In the genomic region with DNA sequence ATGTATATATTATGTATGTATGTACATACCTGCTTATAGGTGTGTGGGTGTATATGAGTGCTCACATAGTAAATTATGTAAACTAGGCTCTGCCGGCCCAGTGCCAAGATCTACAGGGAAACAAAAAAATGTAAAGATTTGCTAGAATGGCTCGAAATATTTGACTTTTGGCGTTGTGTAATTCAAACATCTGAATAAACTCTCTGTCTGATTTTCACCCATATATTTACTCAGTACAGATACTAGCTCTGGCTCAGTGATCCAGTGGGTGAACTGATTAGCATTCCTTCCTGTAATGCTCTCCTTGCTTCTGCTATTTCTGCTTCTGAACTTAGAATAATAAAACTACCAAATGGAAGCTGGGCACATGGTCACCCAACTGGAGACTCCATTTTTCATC, we compare ENCODE assay signal across 19 cellular contexts.
"Had no signal": no experiment of that assay in that cellular context is flagged by ENCODE, and none has a peak within 500 bp of the region (broad histone marks: within the 10 kb centered on the region; RNA-seq: fewer than 3 reads in every experiment).

No MANE protein-coding gene starts in this region.

- H3K27me3 ChIP-seq: foreskin keratinocyte, neutrophil, sigmoid colon had no signal

- H3K9me3 ChIP-seq: left ventricle myocardium inferior, lower lobe of right lung, neutrophil, sigmoid colon, thoracic aorta had no signal

- DNase-seq: effector memory CD8-positive, alpha-beta T cell; foreskin keratinocyte; immature natural killer cell; left cardiac atrium; left ventricle myocardium inferior; lower lobe of right lung; naive B cell; nephron progenitor cell; posterior cingulate gyrus; sigmoid colon; stimulated activated CD4-positive, alpha-beta T cell treated with anti-CD3 and anti-CD28 coated beads, Interleukin-2, amount 100 ng/mL, for 24 hours; stimulated activated CD4-positive, alpha-beta T cell treated with anti-CD3 and anti-CD28 coated beads, Interleukin-4, amount 100 ng/mL, for 4 hours; stimulated activated naive B cell treated with anti-CD40 and anti-IgM and Interleukin-4, amounts not matched to agents 10 μg/mL and 1 μg/mL and 100 μg/mL, for 72 hours; stimulated activated naive CD8-positive, alpha-beta T cell treated with anti-CD3 and anti-CD28 coated beads, Interleukin-15, amount 100 ng/mL, for 72 hours; substantia nigra had no signal

- FAIRE-seq: keratinocyte had no signal

- H3K36me3 ChIP-seq: left ventricle myocardium inferior, lower lobe of right lung, neutrophil, sigmoid colon, thoracic aorta had no signal

- H3K27ac ChIP-seq: foreskin keratinocyte, left ventricle myocardium inferior, lower lobe of right lung, neutrophil, sigmoid colon, skin epidermis, thoracic aorta had no signal

- H3K4me3 ChIP-seq: left ventricle myocardium inferior, lower lobe of right lung, sigmoid colon, skin epidermis, thoracic aorta had no signal

- ATAC-seq: effector memory CD8-positive, alpha-beta T cell; foreskin keratinocyte; left cardiac atrium; lower lobe of right lung; stimulated activated naive CD8-positive, alpha-beta T cell treated with anti-CD3 and anti-CD28 coated beads, Interleukin-15, amount 100 ng/mL, for 72 hours had no signal

- H3K4me1 ChIP-seq: foreskin keratinocyte, lower lobe of right lung had no signal
